Comparison of ENCODE assay signal across 8 cellular contexts in the genomic region with DNA sequence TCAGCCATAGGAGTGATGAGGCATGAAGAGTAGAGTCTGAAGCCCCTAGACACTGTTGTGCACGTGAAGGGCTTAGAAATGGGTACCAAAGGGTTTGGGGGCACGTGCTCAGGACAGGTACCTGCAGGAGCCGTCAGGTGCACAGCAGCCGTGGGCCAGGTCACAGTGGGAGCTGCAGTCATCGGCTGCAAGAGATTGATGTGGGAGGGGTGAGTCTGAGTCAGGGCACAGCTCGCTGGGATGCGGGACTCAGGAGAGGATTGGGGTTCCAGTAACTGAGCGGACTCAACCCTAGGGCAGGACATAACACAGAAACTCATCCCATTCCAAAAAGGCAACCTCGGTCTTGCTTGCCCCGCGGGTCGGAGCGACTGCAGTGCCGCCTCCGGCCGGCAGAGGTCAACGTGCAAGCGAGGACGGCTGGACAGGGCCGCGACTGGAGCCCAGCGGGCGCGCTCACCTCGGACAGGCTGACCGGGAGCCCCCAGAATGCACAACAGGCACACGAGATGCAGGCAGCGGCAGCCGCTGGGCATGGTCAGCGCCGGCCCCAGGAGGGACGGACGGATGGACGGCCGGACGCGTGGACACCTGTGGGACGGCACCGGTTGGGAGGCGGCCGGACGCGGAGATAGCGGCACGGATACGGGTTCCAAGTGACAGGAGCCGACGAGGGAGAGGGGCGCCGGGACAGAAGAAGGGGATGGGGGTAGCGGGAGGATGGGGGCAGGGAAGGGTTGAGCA. TPM values are rescaled to one million over a fixed set of nuclear protein-coding genes. Genes with fewer than 3 reads are reported as not detected.
A peak's percentile ranks its signal among the peaks of the same experiment; 100 is the strongest.
DNase-seq lines count a peak whose midpoint lies in the region; ATAC-seq and TF ChIP-seq lines count a peak whose summit lies in the region.

No MANE protein-coding gene starts in this region.

- DNase-seq in AG08395 (ENCODE audit: low spot score) (peak; percentile 91), GM19240 (ENCODE audit: insufficient read length, low spot score) (peak; percentile 58), NCI-H146 (lab: John Stamatoyannopoulos, UW) (peak; percentile 87), UCSD-AML1 (lab: John Stamatoyannopoulos, UW; ENCODE audit: unreplicated experiment) (peak; percentile 47), body of pancreas (peak; percentile 83 to 89 (median 85)), iPS DF 19.7 (ENCODE audit: low read depth, low spot score) (peak; percentile 28), retinal pigment epithelial cell (ENCODE audit: low read depth) (peak; percentile 25)

- H3K36me3 ChIP-seq in body of pancreas (replicated peaks in 1 of 2; ENCODE audit: insufficient read depth in 1 of 2, low read depth in 2 of 2): peaks cover 1 to 5% of the 10 kb centered on the region in 2 donors

- peaks cover 0 to 5% of the 10 kb centered on the region in 2 donors for H3K27me3 ChIP-seq in body of pancreas

- 5% methylated on average over 36 to 51 of the region's 51 CpGs for WGBS in body of pancreas, 2 donors

- H3K4me3 ChIP-seq in body of pancreas (peak overlapping the region; percentile 38 to 39), retinal pigment epithelial cell (ENCODE audit: low read length) (peak overlapping the region; percentile 42)

- intact Hi-C loops in body of pancreas (cut with DNase I): loop anchor here (5.0 kb wide), 1 partner anchor 53 kb away; no protein-coding TSS in a partner anchor

- TF ChIP-seq CTCF in body of pancreas (IDR thresholded peaks at IDR 0.05) (peak; percentile 88 to 96 (median 94)), retinal pigment epithelial cell (conservative IDR thresholded peaks at IDR 0.05; ENCODE audit: low read depth, low read length) (peak; percentile 96)

- ATAC-seq in body of pancreas (peak; percentile 92), GM18858 (IDR thresholded peaks at IDR 0.05; ENCODE audit: unreplicated experiment) (no peak)

- no peak for TF ChIP-seq POLR2A in body of pancreas (IDR thresholded peaks at IDR 0.05)

- peaks cover 18% of the 10 kb centered on the region for H3K4me1 ChIP-seq in body of pancreas

- H3K9me3 ChIP-seq in body of pancreas: no peaks in the 10 kb centered on the region

- H3K27ac ChIP-seq in body of pancreas: no peak overlapping the region

RNA-seq across cellular contexts. Expression of gene DLK2, which starts 0.9 kb away (rescaled TPM):
- total RNA-seq in body of pancreas: not detected

RNA-seq across cellular contexts. Expression of gene TJAP1, which starts 22.9 kb away (rescaled TPM):
- total RNA-seq in body of pancreas: 10 to 100 TPM; 16.9 to 47.5 TPM

RNA-seq across cellular contexts. Expression of gene ABCC10, which starts 27.1 kb away (rescaled TPM):
- total RNA-seq in body of pancreas: 10 to 100 TPM; 17.1 to 44.5 TPM

RNA-seq across cellular contexts. Expression of gene LRRC73, which starts 55.7 kb away (rescaled TPM):
- not detected for total RNA-seq in body of pancreas

Comparison
In these comparisons a context has a peak if more than half of its experiments do, and no peak if none do; other contexts are left out.
1. DNase-seq: peak in every context shown above with its lines; median percentile 91 in AG08395; 87 in NCI-H146; 85 in body of pancreas; 58 in GM19240; 47 in UCSD-AML1; 28 in iPS DF 19.7; 25 in retinal pigment epithelial cell.